ENCODE assay signal across 32 cellular contexts in the genomic region with DNA sequence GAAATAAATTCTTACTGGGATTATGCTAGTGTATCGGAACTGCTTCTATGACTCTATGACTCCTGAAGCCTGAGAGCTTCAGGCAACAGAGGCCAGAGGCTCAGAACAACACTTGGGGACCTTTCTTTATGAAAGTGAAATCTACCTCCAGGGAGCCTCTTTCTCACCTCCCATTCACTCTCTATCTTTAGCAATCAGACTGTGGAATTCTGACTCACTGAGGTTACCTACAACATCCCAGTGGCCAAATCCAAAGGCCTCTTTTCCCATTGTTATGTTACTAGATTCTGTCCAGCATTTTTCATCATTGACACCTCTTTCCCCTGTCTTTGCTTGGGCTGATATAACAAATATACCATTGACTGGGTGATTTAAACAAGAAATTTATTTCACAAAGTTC. TPM values are rescaled to one million over a fixed set of nuclear protein-coding genes. Genes with fewer than 3 reads are reported as not detected.
"Had no signal": no experiment of that assay in that cellular context is flagged by ENCODE, and none has a peak within 500 bp of the region (broad histone marks: within the 10 kb centered on the region; RNA-seq: fewer than 3 reads in every experiment).

No MANE protein-coding gene starts in this region.

- H3K4me3 ChIP-seq: cardiac muscle cell, colonic mucosa, dorsolateral prefrontal cortex, esophagus muscularis mucosa, gastrocnemius medialis had no signal

- H3K36me3 ChIP-seq: brain microvascular endothelial cell, cardiac muscle cell, colonic mucosa, esophagus muscularis mucosa, gastrocnemius medialis, WERI-Rb-1 had no signal

- H3K27me3 ChIP-seq: brain microvascular endothelial cell, cardiac muscle cell, colonic mucosa, gastrocnemius medialis had no signal

- H3K9me3 ChIP-seq: colonic mucosa, esophagus muscularis mucosa, gastrocnemius medialis had no signal

- H3K27ac ChIP-seq: brain microvascular endothelial cell, cardiac muscle cell, colonic mucosa, esophagus muscularis mucosa, foreskin keratinocyte, gastrocnemius medialis, WERI-Rb-1 had no signal

- FAIRE-seq: astrocyte had no signal

- DNase-seq: activated B cell treated with CpG ODN at 0.5 μM for 24 hours; activated CD4-positive, alpha-beta T cell treated with anti-CD3 and anti-CD28 coated beads for 48 hours; activated CD4-positive, alpha-beta T cell treated with anti-CD3 and anti-CD28 coated beads, Interleukin-2, amount 50 U/mL, for 1 hour; activated CD4-positive, alpha-beta T cell treated with anti-CD3 and anti-CD28 coated beads, Interleukin-2, amount 50 U/mL, for 48 hours; activated CD8-positive, alpha-beta memory T cell treated with anti-CD3 and anti-CD28 coated beads for 24 hours; activated CD8-positive, alpha-beta T cell treated with anti-CD3 and anti-CD28 coated beads for 36 hours; activated effector memory CD4-positive, alpha-beta T cell treated with Interleukin-2 at 50 U/mL for 16 hours; activated gamma-delta T cell treated with Interleukin-2 at 50 U/mL for 16 hours; activated naive CD4-positive, alpha-beta T cell treated with anti-CD3 and anti-CD28 coated beads, Interleukin-2, amount 50 U/mL, for 16 hours; activated naive CD4-positive, alpha-beta T cell treated with Interleukin-2 at 50 U/mL for 16 hours; activated T-cell treated with anti-CD3 and anti-CD28 coated beads, Interleukin-2, amount 50 U/mL, for 4 hours; amniotic stem cell; brain microvascular endothelial cell; central memory CD4-positive, alpha-beta T cell; cerebellar nuclear complex; colonic mucosa; dorsolateral prefrontal cortex; effector memory CD4-positive, alpha-beta T cell; endodermal cell; erythroblast; foreskin keratinocyte; gastrocnemius medialis; glutamatergic neuron; T-helper 1 cell; T-helper 17 cell; T1000; WERI-Rb-1 had no signal

- ATAC-seq: activated CD4-positive, CD25-positive, alpha-beta regulatory T cell treated with anti-CD3 and anti-CD28 coated beads, Interleukin-2, amount 50 U/mL, for 24 hours; activated CD8-positive, alpha-beta T cell treated with anti-CD3 and anti-CD28 coated beads for 36 hours; activated T-cell treated with anti-CD3 and anti-CD28 coated beads, Interleukin-2, amount 50 U/mL, for 4 hours; activated T-helper 17 cell treated with anti-CD3 and anti-CD28 coated beads, Interleukin-2, amount 50 U/mL, for 72 hours; foreskin keratinocyte; gastrocnemius medialis; T-helper 17 cell had no signal

- H3K4me1 ChIP-seq: colonic mucosa, esophagus muscularis mucosa, foreskin keratinocyte had no signal

RNA-seq across cellular contexts. Expression of a gene that starts 18.9 kb away (rescaled TPM):
- total RNA-seq: activated B cell treated with CpG ODN at 0.5 μM for 24 hours; activated CD8-positive, alpha-beta T cell treated with anti-CD3 and anti-CD28 coated beads for 36 hours; activated T-cell treated with anti-CD3 and anti-CD28 coated beads, Interleukin-2, amount 50 U/mL, for 4 hours; activated T-helper 17 cell treated with anti-CD3 and anti-CD28 coated beads, Interleukin-2, amount 50 U/mL, for 72 hours; cardiac muscle cell; colonic mucosa; esophagus muscularis mucosa; gastrocnemius medialis; T-helper 17 cell had no signal
